24 cellular contexts compared by ENCODE assay signal in genomic region chr11:116689413-116690127, GRCh38.
"Had no signal": no experiment of that assay in that cellular context is flagged by ENCODE, and none has a peak within 500 bp of the region (broad histone marks: within the 10 kb centered on the region; RNA-seq: fewer than 3 reads in every experiment).

No MANE protein-coding gene starts in this region.

- H3K36me3 ChIP-seq: colonic mucosa, gastrocnemius medialis, pancreas, thoracic aorta had no signal

- H3K4me1 Mint-ChIP-seq: activated CD4-positive, alpha-beta T cell treated with anti-CD3 and anti-CD28 coated beads for 36 hours had no signal

- H3K79me2 ChIP-seq: hepatocyte had no signal

- H3K36me3 Mint-ChIP-seq: activated naive CD8-positive, alpha-beta T cell; mesothelial cell of epicardium; naive B cell had no signal

- ATAC-seq: activated CD4-positive, alpha-beta T cell treated with anti-CD3 and anti-CD28 coated beads for 36 hours; gastrocnemius medialis; left ventricle myocardium superior; pancreas; psoas muscle; right cardiac atrium had no signal

- H3K4me3 ChIP-seq: colonic mucosa, gastrocnemius medialis, hepatocyte, pancreas, psoas muscle, thoracic aorta had no signal

- DNase-seq: activated CD4-positive, alpha-beta T cell treated with anti-CD3 and anti-CD28 coated beads for 36 hours; activated CD4-positive, CD25-positive, alpha-beta regulatory T cell; activated effector memory CD4-positive, alpha-beta T cell treated with Interleukin-2 at 50 U/mL for 16 hours; activated naive CD4-positive, alpha-beta T cell treated with Interleukin-2 at 50 U/mL for 16 hours; anterior cingulate cortex; colonic mucosa; effector memory CD4-positive, alpha-beta T cell; gastrocnemius medialis; islet precursor cell; left ventricle myocardium superior; mammary epithelial cell; naive B cell; psoas muscle; stimulated activated CD4-positive, alpha-beta T cell treated with anti-CD3 and anti-CD28 coated beads, Interleukin-2, amount 100 ng/mL, for 48 hours; stimulated activated naive CD4-positive, alpha-beta T cell treated with Interleukin-2 at 50 U/mL for 16 hours; T-helper 1 cell; trophoblast cell had no signal

- H3K27me3 ChIP-seq: colonic mucosa, hepatocyte, pancreas had no signal

- H3K4me3 Mint-ChIP-seq: activated CD4-positive, alpha-beta T cell treated with anti-CD3 and anti-CD28 coated beads for 36 hours; activated naive CD8-positive, alpha-beta T cell; mesothelial cell of epicardium; naive B cell; T-helper 2 cell treated with Interferon-gamma antibody and Interleukin-4, amounts not matched to agents 5 μg/mL and 100 μg/mL, for 36 hours had no signal

- H3K9me3 Mint-ChIP-seq: mesothelial cell of epicardium; naive B cell; T-helper 2 cell treated with Interferon-gamma antibody and Interleukin-4, amounts not matched to agents 5 μg/mL and 100 μg/mL, for 36 hours had no signal

- H3K27ac ChIP-seq: colonic mucosa, gastrocnemius medialis, hepatocyte, pancreas, psoas muscle, thoracic aorta had no signal

- H3K27ac Mint-ChIP-seq: activated CD4-positive, alpha-beta T cell treated with anti-CD3 and anti-CD28 coated beads for 36 hours; activated naive CD8-positive, alpha-beta T cell; mesothelial cell of epicardium; T-helper 2 cell treated with Interferon-gamma antibody and Interleukin-4, amounts not matched to agents 5 μg/mL and 100 μg/mL, for 36 hours had no signal

- H3K4me1 ChIP-seq: colonic mucosa, gastrocnemius medialis, pancreas, psoas muscle had no signal

- H3K4me2 ChIP-seq: hepatocyte had no signal

- H3K9me3 ChIP-seq: colonic mucosa, gastrocnemius medialis, pancreas, psoas muscle, thoracic aorta had no signal
